ENCODE assay signal across 23 cellular contexts in genomic region chr7:149103424-149103823, GRCh38. TPM values are rescaled to one million over a fixed set of nuclear protein-coding genes. Genes with fewer than 3 reads are reported as not detected.
DNase-seq lines count a peak whose midpoint lies in the region; ATAC-seq, FAIRE-seq and TF ChIP-seq lines count a peak whose summit lies in the region.
"Had no signal": no experiment of that assay in that cellular context is flagged by ENCODE, and none has a peak within 500 bp of the region (broad histone marks: within the 10 kb centered on the region; RNA-seq: fewer than 3 reads in every experiment).

No MANE protein-coding gene starts in this region.

- H3K4me1 ChIP-seq in BLaER1 treated with 17β-estradiol and CSF1 and Interleukin-3, amounts not matched to agents 10 nM and 100 nM, result peaks cover 18 to 55% (median 32%) of the 10 kb centered on the region in 10 experiments
- H3K4me1 ChIP-seq in H9 (ENCODE audit: insufficient read depth, low read length) (no peaks in the 10 kb centered on the region), K562 (replicated peaks in 1 of 2; ENCODE audit: control insufficient read depth in 2 of 2, insufficient read depth in 2 of 2, low read length in 2 of 2) (peaks cover 0 to 10% of the 10 kb centered on the region in 2 experiments; a peak in 2 of 5 replicates), upper lobe of right lung (no peaks in the 10 kb centered on the region), HepG2 (ENCODE audit: insufficient read depth, low read length) (0 out of 2 replicates have a peak, but pooled peaks cover 8% of the 10 kb centered on the region)

- TF ChIP-seq POLR2A in K562 (conservative IDR thresholded peaks at IDR 0.05) (no peak), HepG2 (IDR thresholded peaks at IDR 0.05; ENCODE audit: insufficient read depth in 1 of 2, low read depth in 2 of 2, low read length in 2 of 2) (no peak)

- no peak overlapping the region for H3T11ph ChIP-seq in H9 (ENCODE audit: low read length)

- no peak overlapping the region for H3K14ac ChIP-seq in H9 (ENCODE audit: insufficient read depth, low read length)

- in situ Hi-C loops in K562 (cut with MboI) (no loop called here), HepG2 (cut with HindIII; ENCODE audit: extremely low pct_ligation_motif_present, low pct_unique_long_range_greater_than_20kb) (no loop called here)

- H4K20me1 ChIP-seq in BLaER1 treated with 17β-estradiol and CSF1 and Interleukin-3, amounts not matched to agents 10 nM and 100 nM, result peaks cover 0 to 14% (median 0%) of the 10 kb centered on the region in 11 experiments; a peak in 3 of 22 replicates
- no peaks in the 10 kb centered on the region for H4K20me1 ChIP-seq in H9 (ENCODE audit: control insufficient read depth, insufficient read depth, insufficient read length)
- no peaks in the 10 kb centered on the region for H4K20me1 ChIP-seq in K562 (replicated peaks; ENCODE audit: control insufficient read depth, insufficient read depth, low read length)
- no peaks in the 10 kb centered on the region for H4K20me1 ChIP-seq in HepG2 (ENCODE audit: insufficient read depth, low read length)

- no peak overlapping the region for H2BK5ac ChIP-seq in H9 (ENCODE audit: insufficient read length, low read length)

- H4K5ac ChIP-seq in H9 (ENCODE audit: insufficient read length, low read depth, low read length), result no peak overlapping the region

- TF ChIP-seq EP300 in K562 (IDR thresholded peaks at IDR 0.05; ENCODE audit: low read length) (no peak), HepG2 (IDR thresholded peaks at IDR 0.05; ENCODE audit: low read depth in 2 of 2, low read length in 2 of 2) (no peak), HepG2 (CRISPR knock-in tag; IDR thresholded peaks at IDR 0.05; ENCODE audit: borderline replicate concordance) (no peak)

- WGBS in H9 (ENCODE audit: extremely low coverage, insufficient read length, low lambda C conversion rate), result no CpG with 5 or more reads among the region's 9 CpGs
- 28% methylated on average over 9 of the region's 9 CpGs for WGBS in K562 (ENCODE audit: insufficient coverage, low coverage, missing lambda C conversion rate)
- 89% methylated on average over 9 of the region's 9 CpGs for WGBS in HepG2 (ENCODE audit: low lambda C conversion rate)

- no peak overlapping the region for H3K4me3 Mint-ChIP-seq in H9
- H3K4me3 Mint-ChIP-seq: CD4-positive, CD25-positive, alpha-beta regulatory T cell; CD8-positive, alpha-beta memory T cell had no signal

- no peak overlapping the region for H2BK20ac ChIP-seq in H9 (ENCODE audit: low read depth, low read length, poor library complexity, severe bottlenecking)

- H2BK120ac ChIP-seq in H9 (ENCODE audit: low read depth, low read length, poor library complexity, severe bottlenecking), result no peak overlapping the region

- H2AFZ ChIP-seq in H9 (ENCODE audit: low read length), result no peak overlapping the region
- no peak overlapping the region for H2AFZ ChIP-seq in K562 (ENCODE audit: low read depth, low read length)
- H2AFZ ChIP-seq in HepG2 (ENCODE audit: low read length), result no peak overlapping the region

- peak overlapping the region in 4 of 11 experiments; percentile 68 to 73 (median 70); a peak in 4 of 22 replicates for H3K9ac ChIP-seq in BLaER1 treated with 17β-estradiol and CSF1 and Interleukin-3, amounts not matched to agents 10 nM and 100 nM
- H3K9ac ChIP-seq in H9 (ENCODE audit: extremely low read depth, insufficient read length, low read length) (no peak overlapping the region), K562 (ENCODE audit: insufficient read depth in 1 of 2, low read depth in 2 of 2, low read length in 2 of 2) (no peak overlapping the region), HepG2 (ENCODE audit: insufficient read depth, low read depth, low read length) (no peak overlapping the region)

- H3K9me1 ChIP-seq in K562 (ENCODE audit: control insufficient read depth, insufficient read depth, low read length), result no peaks in the 10 kb centered on the region

- peaks cover 0 to 2% of the 10 kb centered on the region in 2 experiments; a peak in 1 of 4 replicates for H3K4me1 Mint-ChIP-seq in H9
- H3K4me1 Mint-ChIP-seq: CD8-positive, alpha-beta memory T cell had no signal

- H2BK12ac ChIP-seq in H9 (ENCODE audit: insufficient read length, low read depth, low read length), result no peak overlapping the region

- no peak overlapping the region for H3K56ac ChIP-seq in H9 (ENCODE audit: insufficient read length, low read depth, low read length)

- H3K18ac ChIP-seq in H9 (ENCODE audit: insufficient read length, low read depth, low read length), result no peak overlapping the region

- H3K79me2 ChIP-seq in H9 (ENCODE audit: insufficient read depth, low read length), result no peaks in the 10 kb centered on the region
- H3K79me2 ChIP-seq in K562 (ENCODE audit: control insufficient read depth, insufficient read depth, low read length), result no peaks in the 10 kb centered on the region
- no peaks in the 10 kb centered on the region for H3K79me2 ChIP-seq in HepG2 (ENCODE audit: insufficient read depth, low read length)

- POLR2A ChIA-PET in K562 (lab: Yijun Ruan, JAX), result no interaction called here
- POLR2A ChIA-PET in HepG2 (lab: Yijun Ruan, JAX), result no interaction called here

- H4K91ac ChIP-seq in H9 (ENCODE audit: insufficient read length, low read depth, low read length), result no peak overlapping the region

- H4K8ac ChIP-seq in H9 (replicated peaks; ENCODE audit: insufficient read length, low read depth, low read length), result no peak overlapping the region

- TF ChIP-seq CTCF in H9 (conservative IDR thresholded peaks at IDR 0.05), result peak; percentile 17; the same call in 1 of the 3 replicates
- no peak for TF ChIP-seq CTCF in K562 (IDR thresholded peaks at IDR 0.05 in 2 of 3, conservative IDR thresholded peaks at IDR 0.05 in 1 of 3; ENCODE audit: insufficient read depth in 2 of 3, low read depth in 1 of 3, low read length in 3 of 3)
- TF ChIP-seq CTCF in upper lobe of right lung (IDR thresholded peaks at IDR 0.05), result no peak
- no peak for TF ChIP-seq CTCF in HepG2 (CRISPR knock-in tag; IDR thresholded peaks at IDR 0.05)

- ATAC-seq in K562, result peak; percentile 49
- ATAC-seq in upper lobe of right lung, result no peak
- ATAC-seq in HepG2, result no peak

- peaks cover 0 to 31% (median 0%) of the 10 kb centered on the region in 11 experiments; a peak in 9 of 22 replicates for H3K27me3 ChIP-seq in BLaER1 treated with 17β-estradiol and CSF1 and Interleukin-3, amounts not matched to agents 10 nM and 100 nM
- H3K27me3 ChIP-seq in H9 (ENCODE audit: insufficient read depth, low read length), result no peaks in the 10 kb centered on the region
- peaks cover 25 to 36% of the 10 kb centered on the region in 2 experiments for H3K27me3 ChIP-seq in K562 (ENCODE audit: control insufficient read depth in 2 of 2, insufficient read depth in 2 of 2, low read length in 2 of 2)
- H3K27me3 ChIP-seq in upper lobe of right lung, result no peaks in the 10 kb centered on the region
- H3K27me3 ChIP-seq in HepG2 (ENCODE audit: control insufficient read depth in 1 of 2, insufficient read depth in 2 of 2, low read length in 2 of 2), result no peaks in the 10 kb centered on the region

- H3K23me2 ChIP-seq in H9 (ENCODE audit: insufficient read length, low read depth, low read length, poor library complexity, severe bottlenecking), result no peaks in the 10 kb centered on the region

- H2AK5ac ChIP-seq in H9 (ENCODE audit: insufficient read length, low read length), result no peak overlapping the region

- DNase-seq in H9 (peak; percentile 36), K562 (ENCODE audit: extremely low read depth in 1 of 4, low spot score in 3 of 4) (no peak), upper lobe of right lung (peak; percentile 48), Kasumi-1 (lab: John Stamatoyannopoulos, UW) (no peak), HepG2 (ENCODE audit: low spot score) (no peak)
- no peak for DNase-seq in effector CD4-positive, alpha-beta T cell
- DNase-seq: 8988T; C1 segment of cervical spinal cord; CD4-positive, CD25-positive, alpha-beta regulatory T cell; CD8-positive, alpha-beta memory T cell; COR-L47; DMS 273 treated with DMSO at 0.1 percent for 48 hours; DMS53; DND-41; EL; IMR-90; KBM-7 had no signal

- H3K27ac Mint-ChIP-seq in H9, result no peak overlapping the region; a peak in 1 of 7 replicates
- H3K27ac Mint-ChIP-seq: CD4-positive, CD25-positive, alpha-beta regulatory T cell had no signal

- H3K27me3 Mint-ChIP-seq in H9 (ENCODE audit: low read depth), result no peaks in the 10 kb centered on the region
- H3K27me3 Mint-ChIP-seq: CD4-positive, CD25-positive, alpha-beta regulatory T cell; CD8-positive, alpha-beta memory T cell had no signal

- peak overlapping the region in 9 of 11 experiments; percentile 78 to 100 (median 97); a peak in 17 of 22 replicates for H3K4me2 ChIP-seq in BLaER1 treated with 17β-estradiol and CSF1 and Interleukin-3, amounts not matched to agents 10 nM and 100 nM
- no peak overlapping the region for H3K4me2 ChIP-seq in H9 (ENCODE audit: insufficient read depth, insufficient read length, low read length)
- H3K4me2 ChIP-seq in K562 (ENCODE audit: insufficient read depth, low read length), result no peak overlapping the region
- no peak overlapping the region for H3K4me2 ChIP-seq in HepG2 (ENCODE audit: low read depth, low read length)

- H3K4me3 ChIP-seq in BLaER1 treated with 17β-estradiol and CSF1 and Interleukin-3, amounts not matched to agents 10 nM and 100 nM, result peak overlapping the region in 2 of 10 experiments; percentile 58 to 61; a peak in 2 of 20 replicates
- H3K4me3 ChIP-seq in K562 (no peak overlapping the region), upper lobe of right lung (no peak overlapping the region), HepG2 (replicated peaks in 1 of 3; ENCODE audit: insufficient read depth in 1 of 3, low read depth in 2 of 3, low read length in 3 of 3) (no peak overlapping the region)

- TF ChIP-seq RAD21 in K562 (CRISPR knock-in tag; conservative IDR thresholded peaks at IDR 0.05 in 1 of 2, IDR thresholded peaks at IDR 0.05 in 1 of 2) (no peak), HepG2 (CRISPR knock-in tag; IDR thresholded peaks at IDR 0.05) (no peak)

- no peaks in the 10 kb centered on the region for H3K9me3 ChIP-seq in BLaER1 treated with 17β-estradiol and CSF1 and Interleukin-3, amounts not matched to agents 10 nM and 100 nM (replicated peaks in 1 of 11)
- H3K9me3 ChIP-seq in H9 (ENCODE audit: control insufficient read depth, low read depth, low read length), result no peaks in the 10 kb centered on the region
- H3K9me3 ChIP-seq in K562 (replicated peaks; ENCODE audit: control insufficient read depth, insufficient read depth, low read depth, low read length), result no peaks in the 10 kb centered on the region
- no peaks in the 10 kb centered on the region for H3K9me3 ChIP-seq in upper lobe of right lung
- no peaks in the 10 kb centered on the region for H3K9me3 ChIP-seq in HepG2 (ENCODE audit: low read length)

- intact Hi-C loops in K562 (cut with micrococcal nuclease), result no loop called here
- intact Hi-C loops in upper lobe of right lung (cut with DNase I), result no loop called here
- intact Hi-C loops in HepG2 (cut with micrococcal nuclease; ENCODE audit: unreplicated experiment), result no loop called here

- FAIRE-seq in K562 (lab: Jason Lieb, UNC) (no peak), HepG2 (lab: Jason Lieb, UNC) (no peak)
- FAIRE-seq: G401.6, GM12891, GM19239, H54 had no signal

- no peak overlapping the region for H3K23ac ChIP-seq in H9 (ENCODE audit: insufficient read length, low read depth, low read length)

- H3K36me3 ChIP-seq in BLaER1 treated with 17β-estradiol and CSF1 and Interleukin-3, amounts not matched to agents 10 nM and 100 nM, result peaks cover 0 to 7% (median 0%) of the 10 kb centered on the region in 11 experiments; a peak in 2 of 22 replicates
- H3K36me3 ChIP-seq in K562 (ENCODE audit: control insufficient read depth, insufficient read depth, low read length) (no peaks in the 10 kb centered on the region), upper lobe of right lung (no peaks in the 10 kb centered on the region), HepG2 (replicated peaks in 1 of 2; ENCODE audit: control insufficient read depth in 1 of 2, insufficient read depth in 2 of 2, low read length in 2 of 2) (no peaks in the 10 kb centered on the region)

- H3K79me1 ChIP-seq in H9 (ENCODE audit: insufficient read depth, low read depth, low read length, poor library complexity, severe bottlenecking), result no peaks in the 10 kb centered on the region

- H2BK15ac ChIP-seq in H9 (ENCODE audit: low read depth, low read length), result no peak overlapping the region

- peak overlapping the region in 2 of 11 experiments; percentile 48 to 56; a peak in 2 of 22 replicates for H3K27ac ChIP-seq in BLaER1 treated with 17β-estradiol and CSF1 and Interleukin-3, amounts not matched to agents 10 nM and 100 nM
- H3K27ac ChIP-seq in H9 (ENCODE audit: insufficient read length, low read depth, low read length) (no peak overlapping the region), K562 (ENCODE audit: extremely low read depth, low read depth, low read length) (no peak overlapping the region), upper lobe of right lung (no peak overlapping the region), HepG2 (ENCODE audit: extremely low read length, insufficient read depth, low read length) (no peak overlapping the region)
- H3K27ac ChIP-seq: HL-60 had no signal

- no peak overlapping the region for H3K4ac ChIP-seq in H9 (ENCODE audit: low read depth, low read length)

- CTCF ChIA-PET in K562 (lab: Yijun Ruan, JAX; ENCODE audit: low intra/inter-chr PET ratio), result no interaction called here
- CTCF ChIA-PET in HepG2 (lab: Yijun Ruan, JAX; ENCODE audit: low intra/inter-chr PET ratio, low total read pairs), result no interaction called here

- peaks cover 8 to 12% (median 11%) of the 10 kb centered on the region in 3 experiments; a peak in 6 of 7 replicates for H3K36me3 Mint-ChIP-seq in H9 (ENCODE audit: insufficient read depth in 1 of 3, low read depth in 3 of 3)

- no TSS peak for BruUV-seq in K562 (replicated peaks; lab: Mats Ljungman, UMichigan)
- no TSS peak for BruUV-seq in HepG2 (replicated peaks; lab: Mats Ljungman, UMichigan)

- H3K9me3 Mint-ChIP-seq in H9, result no peaks in the 10 kb centered on the region
- H3K9me3 Mint-ChIP-seq: CD4-positive, CD25-positive, alpha-beta regulatory T cell; CD8-positive, alpha-beta memory T cell had no signal

RNA-seq across cellular contexts. Expression of gene ZNF786, which starts 12.9 kb away (rescaled TPM):
- 24.1 and 25.1 TPM in 2 replicates for total RNA-seq in H9 (2021)
- 6.3 and 10.7 TPM in 2 replicates for total RNA-seq in K562 (2011; cell fraction: chromatin; rRNA removed; ENCODE audit: low replicate concordance)
- total RNA-seq in K562 (2011; cell fraction: nucleolus; rRNA removed), result 6.3 and 9.2 TPM in 2 replicates
- 4.2 and 5.9 TPM in 2 replicates for total RNA-seq in K562 (2011; cell fraction: nucleoplasm; rRNA removed)
- total RNA-seq in K562 (2014; rRNA removed), result 5.4 and 5.6 TPM in 2 replicates
- total RNA-seq in K562 (2014; rRNA removed; fragmentation: Illumina TruSeq; extraction: Trizol), result 1.8 and 2.2 TPM in 2 replicates
- 3.6 and 3.9 TPM in 2 replicates for total RNA-seq in K562 (2015; rRNA removed; fragmentation: Illumina TruSeq; extraction: Trizol)
- total RNA-seq in K562 (2021), result 4.0 and 4.6 TPM in 2 replicates
- 2.6 and 3.0 TPM in 2 replicates for polyA plus RNA-seq in K562 (2011; rRNA removed)
- polyA plus RNA-seq in K562 (2011; cell fraction: cytosol; rRNA removed), result 2.4 and 5.0 TPM in 2 replicates
- 2.1 and 4.0 TPM in 2 replicates for polyA plus RNA-seq in K562 (2011; cell fraction: nucleus; rRNA removed)
- 2.8 TPM in 2 replicates for polyA plus RNA-seq in K562 (2012)
- 2.3 and 2.9 TPM in 2 replicates for polyA plus RNA-seq in K562 (2014; fragmentation: Illumina TruSeq; extraction: Trizol)
- polyA plus RNA-seq in K562 (2014; fragmentation: Nextera tagmentation; extraction: Ambion mirVana), result under 1 TPM; 0.31 to 0.49 TPM
- 3.1 and 3.2 TPM in 2 replicates for polyA plus RNA-seq in K562 (2014; rRNA removed)
- 4.5 and 5.3 TPM in 2 replicates for polyA minus RNA-seq in K562 (2011; rRNA and poly(A)+ RNA removed)
- polyA minus RNA-seq in K562 (2011; cell fraction: cytosol; rRNA and poly(A)+ RNA removed), result 4.0 and 4.7 TPM in 2 replicates
- 4.2 and 5.1 TPM in 2 replicates for polyA minus RNA-seq in K562 (2011; cell fraction: nucleus; rRNA and poly(A)+ RNA removed)
- 5.6 TPM for total RNA-seq in upper lobe of right lung
- 4.0 and 4.3 TPM in 2 replicates for total RNA-seq in HepG2 (2016; rRNA removed; fragmentation: Illumina TruSeq; extraction: Trizol)
- 0.79 and 0.81 TPM in 2 replicates for total RNA-seq in HepG2 (2016; cell fraction: cytosol; rRNA removed; fragmentation: Illumina TruSeq; extraction: Trizol; ENCODE audit: low read depth)
- 4.0 and 4.4 TPM in 2 replicates for total RNA-seq in HepG2 (2016; cell fraction: insoluble cytoplasmic fraction; rRNA removed; fragmentation: Illumina TruSeq; extraction: Trizol)
- total RNA-seq in HepG2 (2016; cell fraction: membrane; rRNA removed; fragmentation: Illumina TruSeq; extraction: Trizol), result 2.8 and 3.0 TPM in 2 replicates
- total RNA-seq in HepG2 (2016; cell fraction: nucleus; rRNA removed; fragmentation: Illumina TruSeq; extraction: Trizol), result 3.2 and 4.4 TPM in 2 replicates
- 2.0 and 2.8 TPM in 2 replicates for polyA plus RNA-seq in HepG2 (2011; rRNA removed)
- 2.0 and 2.2 TPM in 2 replicates for polyA plus RNA-seq in HepG2 (2011; cell fraction: cytosol; rRNA removed)
- 3.3 and 4.5 TPM in 2 replicates for polyA plus RNA-seq in HepG2 (2011; cell fraction: nucleus; rRNA removed)
- 2.0 and 2.5 TPM in 2 replicates for polyA plus RNA-seq in HepG2 (2012)
- polyA plus RNA-seq in HepG2 (2016; cell fraction: cytosol; fragmentation: Illumina TruSeq; extraction: Trizol; ENCODE audit: low read depth), result 0.37 and 0.44 TPM in 2 replicates
- polyA plus RNA-seq in HepG2 (2016; cell fraction: insoluble cytoplasmic fraction; fragmentation: Illumina TruSeq; extraction: Trizol; ENCODE audit: low read depth), result 4.1 and 4.2 TPM in 2 replicates
- polyA plus RNA-seq in HepG2 (2016; cell fraction: membrane; fragmentation: Illumina TruSeq; extraction: Trizol; ENCODE audit: low read depth), result 1.1 and 1.2 TPM in 2 replicates
- 7.1 and 7.5 TPM in 2 replicates for polyA plus RNA-seq in HepG2 (2016; cell fraction: nucleus; fragmentation: Illumina TruSeq; extraction: Trizol; ENCODE audit: insufficient read depth, low read depth)
- polyA minus RNA-seq in HepG2 (2011; rRNA and poly(A)+ RNA removed; ENCODE audit: low replicate concordance), result 5.7 and 7.5 TPM in 2 replicates
- polyA minus RNA-seq in HepG2 (2011; cell fraction: cytosol; rRNA and poly(A)+ RNA removed), result 2.5 and 2.9 TPM in 2 replicates
- polyA minus RNA-seq in HepG2 (2011; cell fraction: nucleus; rRNA and poly(A)+ RNA removed), result 4.9 and 6.2 TPM in 2 replicates

RNA-seq across cellular contexts. Expression of gene ZNF425, which starts 22.7 kb away (rescaled TPM):
- total RNA-seq in H9 (2021), result 5.3 and 5.4 TPM in 2 replicates
- 0.62 and 1.0 TPM in 2 replicates for total RNA-seq in K562 (2011; cell fraction: chromatin; rRNA removed; ENCODE audit: low replicate concordance)
- 0.50 and 0.66 TPM in 2 replicates for total RNA-seq in K562 (2011; cell fraction: nucleolus; rRNA removed)
- total RNA-seq in K562 (2011; cell fraction: nucleoplasm; rRNA removed), result 0.66 TPM in 1 of 2 replicates, not detected in the other
- total RNA-seq in K562 (2014; rRNA removed), result 0.37 and 0.59 TPM in 2 replicates
- total RNA-seq in K562 (2014; rRNA removed; fragmentation: Illumina TruSeq; extraction: Trizol), result 0.36 and 0.48 TPM in 2 replicates
- 0.80 and 0.87 TPM in 2 replicates for total RNA-seq in K562 (2015; rRNA removed; fragmentation: Illumina TruSeq; extraction: Trizol)
- 0.49 and 0.66 TPM in 2 replicates for total RNA-seq in K562 (2021)
- polyA plus RNA-seq in K562 (2011; rRNA removed), result 0.54 and 0.79 TPM in 2 replicates
- polyA plus RNA-seq in K562 (2011; cell fraction: cytosol; rRNA removed), result 0.57 and 0.91 TPM in 2 replicates
- 0.20 and 0.22 TPM in 2 replicates for polyA plus RNA-seq in K562 (2011; cell fraction: nucleus; rRNA removed)
- 0.57 and 0.79 TPM in 2 replicates for polyA plus RNA-seq in K562 (2012)
- 0.36 and 0.83 TPM in 2 replicates for polyA plus RNA-seq in K562 (2014; fragmentation: Illumina TruSeq; extraction: Trizol)
- polyA plus RNA-seq in K562 (2014; fragmentation: Nextera tagmentation; extraction: Ambion mirVana), result under 1 TPM; 0.03 to 0.31 TPM
- 0.65 and 0.89 TPM in 2 replicates for polyA plus RNA-seq in K562 (2014; rRNA removed)
- polyA minus RNA-seq in K562 (2011; rRNA and poly(A)+ RNA removed), result 0.49 and 1.3 TPM in 2 replicates
- polyA minus RNA-seq in K562 (2011; cell fraction: cytosol; rRNA and poly(A)+ RNA removed), result 1.5 TPM in 1 of 2 replicates, not detected in the other
- polyA minus RNA-seq in K562 (2011; cell fraction: nucleus; rRNA and poly(A)+ RNA removed), result 0.56 and 0.94 TPM in 2 replicates
- 1.4 TPM for total RNA-seq in upper lobe of right lung
- total RNA-seq in HepG2 (2016; rRNA removed; fragmentation: Illumina TruSeq; extraction: Trizol), result 0.97 and 1.1 TPM in 2 replicates
- total RNA-seq in HepG2 (2016; cell fraction: cytosol; rRNA removed; fragmentation: Illumina TruSeq; extraction: Trizol; ENCODE audit: low read depth), result 0.09 and 0.61 TPM in 2 replicates
- total RNA-seq in HepG2 (2016; cell fraction: insoluble cytoplasmic fraction; rRNA removed; fragmentation: Illumina TruSeq; extraction: Trizol), result 0.82 and 1.1 TPM in 2 replicates
- 0.24 and 0.49 TPM in 2 replicates for total RNA-seq in HepG2 (2016; cell fraction: membrane; rRNA removed; fragmentation: Illumina TruSeq; extraction: Trizol)
- 0.43 and 0.53 TPM in 2 replicates for total RNA-seq in HepG2 (2016; cell fraction: nucleus; rRNA removed; fragmentation: Illumina TruSeq; extraction: Trizol)
- polyA plus RNA-seq in HepG2 (2011; rRNA removed), result 0.51 and 0.55 TPM in 2 replicates
- 0.51 and 0.69 TPM in 2 replicates for polyA plus RNA-seq in HepG2 (2011; cell fraction: cytosol; rRNA removed)
- 0.42 and 0.66 TPM in 2 replicates for polyA plus RNA-seq in HepG2 (2011; cell fraction: nucleus; rRNA removed)
- polyA plus RNA-seq in HepG2 (2012), result 0.97 and 1.6 TPM in 2 replicates
- 0.28 TPM in 1 of 2 replicates, not detected in the other for polyA plus RNA-seq in HepG2 (2016; cell fraction: cytosol; fragmentation: Illumina TruSeq; extraction: Trizol; ENCODE audit: low read depth)
- polyA plus RNA-seq in HepG2 (2016; cell fraction: insoluble cytoplasmic fraction; fragmentation: Illumina TruSeq; extraction: Trizol; ENCODE audit: low read depth), result 0.74 and 1.1 TPM in 2 replicates
- polyA plus RNA-seq in HepG2 (2016; cell fraction: membrane; fragmentation: Illumina TruSeq; extraction: Trizol; ENCODE audit: low read depth), result 0.17 and 0.31 TPM in 2 replicates
- 0.93 and 1.4 TPM in 2 replicates for polyA plus RNA-seq in HepG2 (2016; cell fraction: nucleus; fragmentation: Illumina TruSeq; extraction: Trizol; ENCODE audit: insufficient read depth, low read depth)
- polyA minus RNA-seq in HepG2 (2011; rRNA and poly(A)+ RNA removed; ENCODE audit: low replicate concordance), result 0.16 and 1.4 TPM in 2 replicates
- 0.62 and 1.7 TPM in 2 replicates for polyA minus RNA-seq in HepG2 (2011; cell fraction: cytosol; rRNA and poly(A)+ RNA removed)
- 0.77 and 1.2 TPM in 2 replicates for polyA minus RNA-seq in HepG2 (2011; cell fraction: nucleus; rRNA and poly(A)+ RNA removed)

RNA-seq across cellular contexts. Expression of gene ZNF398, which starts 43.8 kb away (rescaled TPM):
- total RNA-seq in H9 (2021), result 62.1 and 62.4 TPM in 2 replicates
- total RNA-seq in K562 (2011; cell fraction: chromatin; rRNA removed; ENCODE audit: low replicate concordance), result 26.1 and 33.2 TPM in 2 replicates
- 19.9 and 24.3 TPM in 2 replicates for total RNA-seq in K562 (2011; cell fraction: nucleolus; rRNA removed)
- total RNA-seq in K562 (2011; cell fraction: nucleoplasm; rRNA removed), result 23.0 and 28.4 TPM in 2 replicates
- 10.4 and 15.0 TPM in 2 replicates for total RNA-seq in K562 (2014; rRNA removed)
- 10.8 and 12.3 TPM in 2 replicates for total RNA-seq in K562 (2014; rRNA removed; fragmentation: Illumina TruSeq; extraction: Trizol)
- 14.3 and 14.7 TPM in 2 replicates for total RNA-seq in K562 (2015; rRNA removed; fragmentation: Illumina TruSeq; extraction: Trizol)
- 17.1 and 18.6 TPM in 2 replicates for total RNA-seq in K562 (2021)
- 8.2 and 14.7 TPM in 2 replicates for polyA plus RNA-seq in K562 (2011; rRNA removed)
- 11.3 and 15.9 TPM in 2 replicates for polyA plus RNA-seq in K562 (2011; cell fraction: cytosol; rRNA removed)
- polyA plus RNA-seq in K562 (2011; cell fraction: nucleus; rRNA removed), result 16.7 and 19.8 TPM in 2 replicates
- 9.9 and 10.0 TPM in 2 replicates for polyA plus RNA-seq in K562 (2012)
- polyA plus RNA-seq in K562 (2014; fragmentation: Illumina TruSeq; extraction: Trizol), result 10.8 and 10.9 TPM in 2 replicates
- 1 to 10 TPM; 4.0 to 4.4 TPM for polyA plus RNA-seq in K562 (2014; fragmentation: Nextera tagmentation; extraction: Ambion mirVana)
- polyA plus RNA-seq in K562 (2014; rRNA removed), result 8.2 and 8.8 TPM in 2 replicates
- 19.2 and 27.6 TPM in 2 replicates for polyA minus RNA-seq in K562 (2011; rRNA and poly(A)+ RNA removed)
- 13.0 and 15.8 TPM in 2 replicates for polyA minus RNA-seq in K562 (2011; cell fraction: cytosol; rRNA and poly(A)+ RNA removed)
- 17.2 and 25.7 TPM in 2 replicates for polyA minus RNA-seq in K562 (2011; cell fraction: nucleus; rRNA and poly(A)+ RNA removed)
- total RNA-seq in upper lobe of right lung, result 14.5 TPM
- total RNA-seq in HepG2 (2016; rRNA removed; fragmentation: Illumina TruSeq; extraction: Trizol), result 8.9 and 10.4 TPM in 2 replicates
- total RNA-seq in HepG2 (2016; cell fraction: cytosol; rRNA removed; fragmentation: Illumina TruSeq; extraction: Trizol; ENCODE audit: low read depth), result 14.2 and 15.4 TPM in 2 replicates
- total RNA-seq in HepG2 (2016; cell fraction: insoluble cytoplasmic fraction; rRNA removed; fragmentation: Illumina TruSeq; extraction: Trizol), result 8.5 and 9.2 TPM in 2 replicates
- total RNA-seq in HepG2 (2016; cell fraction: membrane; rRNA removed; fragmentation: Illumina TruSeq; extraction: Trizol), result 6.4 and 7.2 TPM in 2 replicates
- 10.8 and 11.7 TPM in 2 replicates for total RNA-seq in HepG2 (2016; cell fraction: nucleus; rRNA removed; fragmentation: Illumina TruSeq; extraction: Trizol)
- polyA plus RNA-seq in HepG2 (2011; rRNA removed), result 3.0 and 3.4 TPM in 2 replicates
- 1.4 and 1.9 TPM in 2 replicates for polyA plus RNA-seq in HepG2 (2011; cell fraction: cytosol; rRNA removed)
- 5.8 and 7.1 TPM in 2 replicates for polyA plus RNA-seq in HepG2 (2011; cell fraction: nucleus; rRNA removed)
- polyA plus RNA-seq in HepG2 (2012), result 3.2 and 3.4 TPM in 2 replicates
- 0.38 and 0.57 TPM in 2 replicates for polyA plus RNA-seq in HepG2 (2016; cell fraction: cytosol; fragmentation: Illumina TruSeq; extraction: Trizol; ENCODE audit: low read depth)
- polyA plus RNA-seq in HepG2 (2016; cell fraction: insoluble cytoplasmic fraction; fragmentation: Illumina TruSeq; extraction: Trizol; ENCODE audit: low read depth), result 5.1 and 6.1 TPM in 2 replicates
- 1.7 and 1.9 TPM in 2 replicates for polyA plus RNA-seq in HepG2 (2016; cell fraction: membrane; fragmentation: Illumina TruSeq; extraction: Trizol; ENCODE audit: low read depth)
- polyA plus RNA-seq in HepG2 (2016; cell fraction: nucleus; fragmentation: Illumina TruSeq; extraction: Trizol; ENCODE audit: insufficient read depth, low read depth), result 7.1 and 7.4 TPM in 2 replicates
- 23.8 and 53.0 TPM in 2 replicates for polyA minus RNA-seq in HepG2 (2011; rRNA and poly(A)+ RNA removed; ENCODE audit: low replicate concordance)
- 4.0 and 5.1 TPM in 2 replicates for polyA minus RNA-seq in HepG2 (2011; cell fraction: cytosol; rRNA and poly(A)+ RNA removed)
- polyA minus RNA-seq in HepG2 (2011; cell fraction: nucleus; rRNA and poly(A)+ RNA removed), result 17.5 and 21.4 TPM in 2 replicates

Comparison
In these comparisons a context has a peak if more than half of its experiments do, and no peak if none do; other contexts are left out.
1. H3K4me2 ChIP-seq: peak in BLaER1 treated with 17β-estradiol and CSF1 and Interleukin-3, amounts not matched to agents 10 nM and 100 nM (9 of 11); none in H9 (single experiment), K562 (single experiment) and HepG2 (single experiment).
2. DNase-seq: peak in H9 (single experiment) and upper lobe of right lung (single experiment); none in K562 (0 of 4), Kasumi-1 (0 of 2), HepG2 (single experiment) and effector CD4-positive, alpha-beta T cell (single experiment).